Comparison of ENCODE assay signal across 12 cellular contexts in genomic region chr5:93164690-93165089, GRCh38.
DNase-seq lines count a peak whose midpoint lies in the region; TF ChIP-seq lines count a peak whose summit lies in the region.
"Had no signal": no experiment of that assay in that cellular context is flagged by ENCODE, and none has a peak within 500 bp of the region (broad histone marks: within the 10 kb centered on the region; RNA-seq: fewer than 3 reads in every experiment).

No MANE protein-coding gene starts in this region.

- H3K9me3 ChIP-seq in skeletal muscle satellite cell (replicated peaks; ENCODE audit: low read length) = no peaks in the 10 kb centered on the region
- H3K9me3 ChIP-seq in effector memory CD4-positive, alpha-beta T cell (ENCODE audit: control insufficient read depth, low read length) = no peaks in the 10 kb centered on the region
- H3K9me3 ChIP-seq: thoracic aorta had no signal

- no peak overlapping the region for H3K4me2 ChIP-seq in skeletal muscle satellite cell (ENCODE audit: low read length)

- DNase-seq in DMS 273 (lab: John Stamatoyannopoulos, UW; ENCODE audit: unreplicated experiment) (peak; percentile 64), DMS 273 treated with DMSO at 0.1 percent for 48 hours (lab: John Stamatoyannopoulos, UW) (no peak), RPMI7951 (ENCODE audit: low read depth) (peak; percentile 90), fibroblast of pulmonary artery (ENCODE audit: low read depth) (peak; percentile 93), NCI-H2107 treated with DMSO at 0.1 percent for 48 hours (lab: John Stamatoyannopoulos, UW; ENCODE audit: unreplicated experiment) (no peak), NAMALWA (ENCODE audit: low spot score) (no peak)
- no peak for DNase-seq in effector memory CD4-positive, alpha-beta T cell
- DNase-seq: activated T-cell treated with anti-CD3 and anti-CD28 coated beads, Interleukin-2, amount 50 U/mL, for 72 hours; Karpas-422 had no signal

- H3K9ac ChIP-seq in skeletal muscle satellite cell (ENCODE audit: low read depth, low read length) = peak overlapping the region; percentile 79

- H3K4me3 ChIP-seq in fibroblast of pulmonary artery (replicated peaks; ENCODE audit: low read depth, low read length) = no peak overlapping the region
- H3K4me3 ChIP-seq in skeletal muscle satellite cell (ENCODE audit: low read length) = no peak overlapping the region
- H3K4me3 ChIP-seq in effector memory CD4-positive, alpha-beta T cell (ENCODE audit: insufficient read depth, low read depth, low read length, poor library complexity, severe bottlenecking) = no peak overlapping the region
- H3K4me3 ChIP-seq: thoracic aorta had no signal

- H3K27ac ChIP-seq in effector memory CD4-positive, alpha-beta T cell (ENCODE audit: insufficient read depth, low read length, poor library complexity, severe bottlenecking) = no peak overlapping the region
- H3K27ac ChIP-seq: 22Rv1, thoracic aorta had no signal

- no peaks in the 10 kb centered on the region for H3K36me3 ChIP-seq in skeletal muscle satellite cell (ENCODE audit: insufficient read depth, low read length)
- H3K36me3 ChIP-seq in effector memory CD4-positive, alpha-beta T cell (ENCODE audit: control insufficient read depth, insufficient read depth, low read length) = no peaks in the 10 kb centered on the region
- H3K36me3 ChIP-seq: thoracic aorta had no signal

- no peak for TF ChIP-seq CTCF in fibroblast of pulmonary artery (IDR thresholded peaks at IDR 0.05; ENCODE audit: low read length, missing control alignments)

- H3K4me1 ChIP-seq in skeletal muscle satellite cell (ENCODE audit: control insufficient read depth, insufficient read depth, low read length) = peaks cover 58% of the 10 kb centered on the region
- H3K4me1 ChIP-seq in effector memory CD4-positive, alpha-beta T cell (ENCODE audit: control insufficient read depth, insufficient read depth, low read length, poor library complexity, severe bottlenecking) = no peaks in the 10 kb centered on the region

- no peaks in the 10 kb centered on the region for H3K27me3 ChIP-seq in skeletal muscle satellite cell (ENCODE audit: control insufficient read depth, insufficient read depth, low read length)
- H3K27me3 ChIP-seq in effector memory CD4-positive, alpha-beta T cell (replicated peaks; ENCODE audit: control insufficient read depth, insufficient read depth, low read length, poor library complexity, severe bottlenecking) = no peaks in the 10 kb centered on the region

Comparison
In these comparisons a context has a peak if more than half of its experiments do, and no peak if none do; other contexts are left out.
1. DNase-seq: peak in DMS 273 (single experiment), RPMI7951 (single experiment) and fibroblast of pulmonary artery (single experiment); none in DMS 273 treated with DMSO at 0.1 percent for 48 hours (single experiment), NCI-H2107 treated with DMSO at 0.1 percent for 48 hours (single experiment), effector memory CD4-positive, alpha-beta T cell (0 of 3) and NAMALWA (single experiment).